In genomic region chr5:5380298-5380697, GRCh38 we compare ENCODE assay signal across 19 cellular contexts. TPM values are rescaled to one million over a fixed set of nuclear protein-coding genes. Genes with fewer than 3 reads are reported as not detected.
DNase-seq lines count a peak whose midpoint lies in the region; ATAC-seq and TF ChIP-seq lines count a peak whose summit lies in the region.
"Had no signal": no experiment of that assay in that cellular context is flagged by ENCODE, and none has a peak within 500 bp of the region (broad histone marks: within the 10 kb centered on the region; RNA-seq: fewer than 3 reads in every experiment).

No MANE protein-coding gene starts in this region.

- DNase-seq in activated naive CD8-positive, alpha-beta T cell treated with anti-CD3 and anti-CD28 coated beads, Interleukin-2, amount 50 U/mL, for 24 hours, result no peak
- DNase-seq in activated naive CD8-positive, alpha-beta T cell treated with anti-CD3 and anti-CD28 coated beads for 36 hours, result no peak
- DNase-seq in brain pericyte (ENCODE audit: low read depth, low spot score) (peak; percentile 50), mesothelial cell of epicardium (ENCODE audit: low spot score in 2 of 2, unreplicated experiment in 2 of 2) (no peak), GM10266 (ENCODE audit: extremely low spot score) (no peak), germinal center (ENCODE audit: low spot score) (no peak)
- no peak for DNase-seq in activated T-cell treated with anti-CD3 and anti-CD28 coated beads, Interleukin-2, amount 50 U/mL, for 24 hours
- DNase-seq in activated CD4-positive, alpha-beta T cell treated with anti-CD3 and anti-CD28 coated beads, Interleukin-2, amount 50 U/mL, for 4 hours, result no peak
- DNase-seq: AML-193, DND-41, HCEC 1CT, NCI-H1092 treated with DMSO at 0.1 percent for 48 hours, NCI-H2227 treated with DMSO at 0.1 percent for 48 hours, NCI-H510A treated with DMSO at 0.1 percent for 48 hours, NCI-H774, PC-3, SIG-M5 had no signal

- no peaks in the 10 kb centered on the region for H3K27me3 Mint-ChIP-seq in activated naive CD8-positive, alpha-beta T cell treated with anti-CD3 and anti-CD28 coated beads, Interleukin-2, amount 50 U/mL, for 24 hours
- H3K27me3 Mint-ChIP-seq in activated naive CD8-positive, alpha-beta T cell treated with anti-CD3 and anti-CD28 coated beads for 36 hours, result no peaks in the 10 kb centered on the region
- peaks cover 3% of the 10 kb centered on the region for H3K27me3 Mint-ChIP-seq in mesothelial cell of epicardium (ENCODE audit: low read depth)
- H3K27me3 Mint-ChIP-seq in activated T-cell treated with anti-CD3 and anti-CD28 coated beads, Interleukin-2, amount 50 U/mL, for 24 hours, result peaks cover 3% of the 10 kb centered on the region

- no peak overlapping the region for H3K4me3 Mint-ChIP-seq in activated naive CD8-positive, alpha-beta T cell treated with anti-CD3 and anti-CD28 coated beads, Interleukin-2, amount 50 U/mL, for 24 hours
- H3K4me3 Mint-ChIP-seq in activated naive CD8-positive, alpha-beta T cell treated with anti-CD3 and anti-CD28 coated beads for 36 hours, result no peak overlapping the region
- H3K4me3 Mint-ChIP-seq in mesothelial cell of epicardium, result no peak overlapping the region
- H3K4me3 Mint-ChIP-seq in activated T-cell treated with anti-CD3 and anti-CD28 coated beads, Interleukin-2, amount 50 U/mL, for 24 hours, result no peak overlapping the region
- H3K4me3 Mint-ChIP-seq: CD14-positive monocyte, GM23338 had no signal

- no peaks in the 10 kb centered on the region for H3K4me1 Mint-ChIP-seq in activated naive CD8-positive, alpha-beta T cell treated with anti-CD3 and anti-CD28 coated beads, Interleukin-2, amount 50 U/mL, for 24 hours
- no peaks in the 10 kb centered on the region for H3K4me1 Mint-ChIP-seq in activated naive CD8-positive, alpha-beta T cell treated with anti-CD3 and anti-CD28 coated beads for 36 hours
- peaks cover 31% of the 10 kb centered on the region for H3K4me1 Mint-ChIP-seq in mesothelial cell of epicardium
- H3K4me1 Mint-ChIP-seq in activated T-cell treated with anti-CD3 and anti-CD28 coated beads, Interleukin-2, amount 50 U/mL, for 24 hours (ENCODE audit: low read depth), result no peaks in the 10 kb centered on the region
- H3K4me1 Mint-ChIP-seq: CD14-positive monocyte had no signal

- no peaks in the 10 kb centered on the region for H3K9me3 Mint-ChIP-seq in activated naive CD8-positive, alpha-beta T cell treated with anti-CD3 and anti-CD28 coated beads, Interleukin-2, amount 50 U/mL, for 24 hours
- H3K9me3 Mint-ChIP-seq in activated naive CD8-positive, alpha-beta T cell treated with anti-CD3 and anti-CD28 coated beads for 36 hours, result no peaks in the 10 kb centered on the region
- H3K9me3 Mint-ChIP-seq in mesothelial cell of epicardium, result peaks cover 10% of the 10 kb centered on the region
- no peaks in the 10 kb centered on the region for H3K9me3 Mint-ChIP-seq in activated T-cell treated with anti-CD3 and anti-CD28 coated beads, Interleukin-2, amount 50 U/mL, for 24 hours

- H3K27ac Mint-ChIP-seq in activated naive CD8-positive, alpha-beta T cell treated with anti-CD3 and anti-CD28 coated beads, Interleukin-2, amount 50 U/mL, for 24 hours, result peak overlapping the region; percentile 16
- H3K27ac Mint-ChIP-seq in activated naive CD8-positive, alpha-beta T cell treated with anti-CD3 and anti-CD28 coated beads for 36 hours, result no peak overlapping the region
- peak overlapping the region; percentile 4 for H3K27ac Mint-ChIP-seq in mesothelial cell of epicardium
- H3K27ac Mint-ChIP-seq in activated T-cell treated with anti-CD3 and anti-CD28 coated beads, Interleukin-2, amount 50 U/mL, for 24 hours, result no peak overlapping the region
- H3K27ac Mint-ChIP-seq: CD14-positive monocyte, GM23338 had no signal

- ATAC-seq in activated naive CD8-positive, alpha-beta T cell treated with anti-CD3 and anti-CD28 coated beads, Interleukin-2, amount 50 U/mL, for 24 hours, result no peak
- ATAC-seq: GM23338, PC-3 had no signal

- TF ChIP-seq CTCF in mesothelial cell of epicardium (IDR thresholded peaks at IDR 0.05; ENCODE audit: unreplicated experiment) (no peak), GM10266 (IDR thresholded peaks at IDR 0.05; ENCODE audit: control insufficient read depth, insufficient read depth, low read depth, missing control alignments) (no peak)

- H3K36me3 Mint-ChIP-seq in activated naive CD8-positive, alpha-beta T cell treated with anti-CD3 and anti-CD28 coated beads, Interleukin-2, amount 50 U/mL, for 24 hours (ENCODE audit: low read depth), result no peaks in the 10 kb centered on the region
- peaks cover 1% of the 10 kb centered on the region for H3K36me3 Mint-ChIP-seq in activated naive CD8-positive, alpha-beta T cell treated with anti-CD3 and anti-CD28 coated beads for 36 hours
- H3K36me3 Mint-ChIP-seq in mesothelial cell of epicardium, result no peaks in the 10 kb centered on the region
- no peaks in the 10 kb centered on the region for H3K36me3 Mint-ChIP-seq in activated T-cell treated with anti-CD3 and anti-CD28 coated beads, Interleukin-2, amount 50 U/mL, for 24 hours (ENCODE audit: low read depth)
- H3K36me3 Mint-ChIP-seq: CD14-positive monocyte had no signal

RNA-seq across cellular contexts. Expression of gene ICE1, which starts 42.2 kb away (rescaled TPM):
- total RNA-seq in activated naive CD8-positive, alpha-beta T cell treated with anti-CD3 and anti-CD28 coated beads for 36 hours, result 10 to 100 TPM; 35.9 to 37.7 TPM
- total RNA-seq in mesothelial cell of epicardium, result 36.7 to 37.9 TPM (median 37.4 TPM) in 3 replicates

Comparison
In these comparisons a context has a peak if more than half of its experiments do, and no peak if none do; other contexts are left out.
1. H3K27ac Mint-ChIP-seq: peak in activated naive CD8-positive, alpha-beta T cell treated with anti-CD3 and anti-CD28 coated beads, Interleukin-2, amount 50 U/mL, for 24 hours (single experiment) and mesothelial cell of epicardium (single experiment); none in activated naive CD8-positive, alpha-beta T cell treated with anti-CD3 and anti-CD28 coated beads for 36 hours (single experiment) and activated T-cell treated with anti-CD3 and anti-CD28 coated beads, Interleukin-2, amount 50 U/mL, for 24 hours (single experiment).